In genomic region chr19:709196-709964, GRCh38 we compare ENCODE assay signal across 11 cellular contexts. TPM values are rescaled to one million over a fixed set of nuclear protein-coding genes. Genes with fewer than 3 reads are reported as not detected.
A peak's percentile ranks its signal among the peaks of the same experiment; 100 is the strongest.
DNase-seq lines count a peak whose midpoint lies in the region; ATAC-seq, FAIRE-seq and TF ChIP-seq lines count a peak whose summit lies in the region.
"Had no signal": no experiment of that assay in that cellular context is flagged by ENCODE, and none has a peak within 500 bp of the region (broad histone marks: within the 10 kb centered on the region; RNA-seq: fewer than 3 reads in every experiment).

No MANE protein-coding gene starts in this region.

- H4K20me1 ChIP-seq in BLaER1 treated with 17β-estradiol and CSF1 and Interleukin-3, amounts not matched to agents 10 nM and 100 nM: peaks cover 0 to 22% (median 5%) of the 10 kb centered on the region in 11 experiments; a peak in 10 of 22 replicates

- no peak for FAIRE-seq in H54 (lab: Jason Lieb, UNC)

- 1 to 3% (median 3%) methylated on average over 32 to 78 of the region's 78 CpGs for WGBS in psoas muscle, 3 donors

- TF ChIP-seq POLR2A in H54 (IDR thresholded peaks at IDR 0.05; ENCODE audit: low read depth, low read length): no peak

- DNase-seq in right atrium auricular region (ENCODE audit: low spot score) (no peak), psoas muscle (no peak), NCI-H1105 treated with DMSO at 0.1 percent for 48 hours (lab: John Stamatoyannopoulos, UW) (no peak), H54 (ENCODE audit: insufficient read length, low spot score) (no peak)
- DNase-seq: activated naive CD4-positive, alpha-beta T cell treated with anti-CD3 and anti-CD28 coated beads, Interleukin-2, amount 10 ng/mL, durations not matched to agents 7 days and 5 days; CD8-positive, alpha-beta T cell; left colon had no signal

- H3K9me3 ChIP-seq in BLaER1 treated with 17β-estradiol and CSF1 and Interleukin-3, amounts not matched to agents 10 nM and 100 nM (replicated peaks in 1 of 11): no peaks in the 10 kb centered on the region
- H3K9me3 ChIP-seq in right atrium auricular region (no peaks in the 10 kb centered on the region), psoas muscle (no peaks in the 10 kb centered on the region)

- peak overlapping the region; percentile 81 to 92 (median 87) for H3K9ac ChIP-seq in BLaER1 treated with 17β-estradiol and CSF1 and Interleukin-3, amounts not matched to agents 10 nM and 100 nM

- peak overlapping the region; percentile 82 to 94 (median 89) for H3K4me3 ChIP-seq in BLaER1 treated with 17β-estradiol and CSF1 and Interleukin-3, amounts not matched to agents 10 nM and 100 nM
- H3K4me3 ChIP-seq in right atrium auricular region: peak overlapping the region; percentile 72 to 81
- H3K4me3 ChIP-seq in psoas muscle: peak overlapping the region; percentile 63

- H3K4me2 ChIP-seq in BLaER1 treated with 17β-estradiol and CSF1 and Interleukin-3, amounts not matched to agents 10 nM and 100 nM: peak overlapping the region; percentile 98 to 100 (median 100)

- H3K36me3 ChIP-seq in BLaER1 treated with 17β-estradiol and CSF1 and Interleukin-3, amounts not matched to agents 10 nM and 100 nM: peaks cover 0 to 17% (median 0%) of the 10 kb centered on the region in 11 experiments; a peak in 3 of 22 replicates
- no peaks in the 10 kb centered on the region for H3K36me3 ChIP-seq in right atrium auricular region
- no peaks in the 10 kb centered on the region for H3K36me3 ChIP-seq in psoas muscle (ENCODE audit: insufficient read depth in 1 of 2, low read depth in 1 of 2)

- H3K27me3 ChIP-seq in BLaER1 treated with 17β-estradiol and CSF1 and Interleukin-3, amounts not matched to agents 10 nM and 100 nM: peaks cover 0 to 3% (median 0%) of the 10 kb centered on the region in 11 experiments; a peak in 1 of 22 replicates
- H3K27me3 ChIP-seq in right atrium auricular region (no peaks in the 10 kb centered on the region), psoas muscle (ENCODE audit: insufficient read depth in 3 of 3, low read length in 2 of 3) (peaks cover 0 to 49% (median 10%) of the 10 kb centered on the region in 3 donors)

- H3K27ac ChIP-seq in BLaER1 treated with 17β-estradiol and CSF1 and Interleukin-3, amounts not matched to agents 10 nM and 100 nM: peak overlapping the region; percentile 47 to 85 (median 79)
- H3K27ac ChIP-seq in angular gyrus (ENCODE audit: low read depth, low read length) (peak overlapping the region; percentile 85), right atrium auricular region (peak overlapping the region; percentile 81 to 87), psoas muscle (peak overlapping the region; percentile 50)

- H3K4me1 ChIP-seq in BLaER1 treated with 17β-estradiol and CSF1 and Interleukin-3, amounts not matched to agents 10 nM and 100 nM: peaks cover 25 to 52% (median 41%) of the 10 kb centered on the region in 10 experiments
- H3K4me1 ChIP-seq in right atrium auricular region (peaks cover 0 to 25% of the 10 kb centered on the region in 2 donors), psoas muscle (no peaks in the 10 kb centered on the region)

- no peak for TF ChIP-seq CTCF in right atrium auricular region (IDR thresholded peaks at IDR 0.05)
- TF ChIP-seq CTCF in psoas muscle (IDR thresholded peaks at IDR 0.05): no peak

- intact Hi-C loops in psoas muscle (cut with DNase I): no loop called here

- ATAC-seq in psoas muscle (peak in 2 of 4 donors; percentile 8 to 32), HG03135 (IDR thresholded peaks at IDR 0.05; ENCODE audit: unreplicated experiment) (no peak), GM21786 (IDR thresholded peaks at IDR 0.05; ENCODE audit: unreplicated experiment) (no peak)
- ATAC-seq: CD8-positive, alpha-beta T cell; left colon had no signal

RNA-seq across cellular contexts. Expression of gene PALM, which starts 0.6 kb away (rescaled TPM):
- total RNA-seq in right atrium auricular region (10 to 100 TPM; 28.7 to 64.9 TPM), psoas muscle (10 to 100 TPM in 2 of 4 donors, 1 to 10 TPM in 2; 9.3 to 17.9 (median 10.9) TPM)
- 1 to 10 TPM; 4.9 to 9.6 (median 6.8) TPM for polyA plus RNA-seq in psoas muscle
- total RNA-seq: CD8-positive, alpha-beta T cell had no signal

RNA-seq across cellular contexts. Expression of gene PRSS57, which starts 14.1 kb away (rescaled TPM):
- total RNA-seq in right atrium auricular region: not detected
- under 1 TPM in 1 of 4 donors, not detected in 3; 0.25 TPM for total RNA-seq in psoas muscle
- under 1 TPM in 1 of 3 donors, not detected in 2; 0.05 TPM for polyA plus RNA-seq in psoas muscle
- total RNA-seq: CD8-positive, alpha-beta T cell; left colon had no signal

RNA-seq across cellular contexts. Expression of gene FSTL3, which starts 33.2 kb away (rescaled TPM):
- total RNA-seq in right atrium auricular region (100 to 1,000 TPM in 1 of 2 donors, 10 to 100 TPM in 1; 64.4 to 437 TPM), psoas muscle (10 to 100 TPM in 2 of 4 donors, 1 to 10 TPM in 2; 5.4 to 11.5 (median 8.5) TPM)
- 10 to 100 TPM in 1 of 3 donors, 1 to 10 TPM in 2; 4.3 to 30.3 (median 6.1) TPM for polyA plus RNA-seq in psoas muscle

RNA-seq across cellular contexts. Expression of gene MISP, which starts 41.5 kb away (rescaled TPM):
- total RNA-seq in right atrium auricular region (1 to 10 TPM in 1 of 2 donors, under 1 TPM in 1; 0.96 to 1.5 TPM), psoas muscle (under 1 TPM in 1 of 4 donors, not detected in 3; 0.08 TPM)
- under 1 TPM in 2 of 3 donors, not detected in 1; 0.09 to 0.13 TPM for polyA plus RNA-seq in psoas muscle
- total RNA-seq: CD8-positive, alpha-beta T cell had no signal

RNA-seq across cellular contexts. Expression of gene RNF126, which starts 46.4 kb away (rescaled TPM):
- 10 to 100 TPM; 53.3 to 68.5 TPM for total RNA-seq in right atrium auricular region
- 10 to 100 TPM; 25.2 to 62.9 (median 50.4) TPM for total RNA-seq in psoas muscle
- polyA plus RNA-seq in psoas muscle: 10 to 100 TPM; 48.8 to 72.1 (median 63.3) TPM

Comparison
In these comparisons a context has a peak if more than half of its experiments do, and no peak if none do; other contexts are left out.
1. RNA of gene FSTL3, which starts 33.2 kb away (total RNA-seq): 64.4 to 437 TPM in right atrium auricular region; 5.4 to 11.5 TPM in psoas muscle; every median in the first group is over 4 times any median in the second.
2. Peak in every context shown above with its lines, with median percentiles within 50 percentile points of each other: H3K27ac ChIP-seq and H3K4me3 ChIP-seq.